ENCODE assay signal across 1 cellular context in genomic region chr1:42961560-42962091, GRCh38.
TF ChIP-seq lines count a peak whose summit lies in the region.

No MANE protein-coding gene starts in this region.

TF ChIP-seq in H1, 55 proteins besides CTCF, POLR2A, EP300 and RAD21:
- TF ChIP-seq SUZ12 (IDR thresholded peaks at IDR 0.05; ENCODE audit: low read length), result no peak
- TF ChIP-seq CHD7 (IDR thresholded peaks at IDR 0.05; ENCODE audit: insufficient replicate concordance, low read length), result no peak
- TF ChIP-seq SP1 (IDR thresholded peaks at IDR 0.05; ENCODE audit: low read depth, low read length), result no peak
- no peak for TF ChIP-seq SP2 (IDR thresholded peaks at IDR 0.05; ENCODE audit: low read length)
- TF ChIP-seq CEBPB (IDR thresholded peaks at IDR 0.05; ENCODE audit: low read depth, low read length), result no peak
- TF ChIP-seq HDAC2 (IDR thresholded peaks at IDR 0.05; ENCODE audit: borderline replicate concordance in 1 of 2, low read depth in 2 of 2, low read length in 2 of 2), result no peak
- no peak for TF ChIP-seq PHF8 (conservative IDR thresholded peaks at IDR 0.05; ENCODE audit: low read depth, low read length)
